In genomic region chr1:32013386-32014198, GRCh38 we compare ENCODE assay signal across 8 cellular contexts. TPM values are rescaled to one million over a fixed set of nuclear protein-coding genes. Genes with fewer than 3 reads are reported as not detected.
DNase-seq lines count a peak whose midpoint lies in the region; ATAC-seq and TF ChIP-seq lines count a peak whose summit lies in the region.

Gene KHDRBS1, plus strand, starts transcription at chr1:32013868. Its CDS starts 128 bp downstream, at chr1:32013996.

- no peaks in the 10 kb centered on the region for H3K27me3 Mint-ChIP-seq in activated naive CD8-positive, alpha-beta T cell

- CTCF ChIA-PET in GM10248 (lab: Yijun Ruan, JAX) = interaction anchor here (0.6 to 1.8 kb wide), 5 partner anchors 8 to 225 kb away, joined by 3 to 8 read pairs (median 4); partner anchors contain the start of gene KPNA6

- H3K4me3 Mint-ChIP-seq in activated naive CD8-positive, alpha-beta T cell = peak within 1 kb of the TSS; percentile 94

- H3K4me1 Mint-ChIP-seq in activated naive CD8-positive, alpha-beta T cell (ENCODE audit: low read depth) = peaks cover 29% of the 10 kb centered on the region

- TF ChIP-seq CTCF in GM10248 (IDR thresholded peaks at IDR 0.05; ENCODE audit: control extremely low read depth, extremely low read depth, low read depth, missing control alignments) = no peak
- TF ChIP-seq CTCF in omental fat pad (IDR thresholded peaks at IDR 0.05) = no peak
- TF ChIP-seq CTCF in testis (IDR thresholded peaks at IDR 0.05) = peak in 1 of 3 experiments; percentile 19

- POLR2A ChIA-PET in GM10248 (lab: Yijun Ruan, JAX) = interaction anchor here (0.6 to 1.0 kb wide), 7 partner anchors 9 to 323 kb away, joined by 3 to 7 read pairs (median 3); partner anchors contain the start of gene MARCKSL1

- H3K4me3 ChIP-seq in testis = peak within 1 kb of the TSS; percentile 86 to 100

- intact Hi-C loops in testis (cut with DNase I; ENCODE audit: low total_unique reads) = no loop called here

- no peaks in the 10 kb centered on the region for H3K9me3 Mint-ChIP-seq in activated naive CD8-positive, alpha-beta T cell (ENCODE audit: low read depth)

- peak; percentile 100 for DNase-seq in GM10248 (ENCODE audit: extremely low spot score)
- peak; percentile 99 for DNase-seq in NCI-H1105 (lab: John Stamatoyannopoulos, UW)
- DNase-seq in SKM-1 treated with dmso at 0.1 percent for 144 hours (lab: John Stamatoyannopoulos, UW; ENCODE audit: unreplicated experiment) = peak; percentile 98
- peak; percentile 100 for DNase-seq in glomerular visceral epithelial cell (ENCODE audit: extremely low spot score)
- peak; percentile 95 for DNase-seq in omental fat pad (ENCODE audit: low spot score)
- DNase-seq in testis = peak; percentile 99

- peak within 1 kb of the TSS; percentile 92 to 99 for H3K27ac ChIP-seq in testis

- no peaks in the 10 kb centered on the region for H3K9me3 ChIP-seq in testis

- peaks cover 14% of the 10 kb centered on the region for H3K4me1 ChIP-seq in testis

- H3K27ac Mint-ChIP-seq in activated naive CD8-positive, alpha-beta T cell = peak within 1 kb of the TSS; percentile 96

- 1 to 2% methylated on average over 14 to 90 of the region's 101 CpGs for WGBS in testis, 2 donors

- no peaks in the 10 kb centered on the region for H3K36me3 ChIP-seq in testis (ENCODE audit: low read depth, missing control alignments)

- H3K36me3 Mint-ChIP-seq in activated naive CD8-positive, alpha-beta T cell = no peaks in the 10 kb centered on the region

- peak; percentile 76 for ATAC-seq in HG02623 (IDR thresholded peaks at IDR 0.05; ENCODE audit: unreplicated experiment)
- ATAC-seq in omental fat pad (ENCODE audit: low FRiP score) = peak; percentile 97

- no peaks in the 10 kb centered on the region for H3K27me3 ChIP-seq in testis

- peak; percentile 46 for TF ChIP-seq POLR2A in testis (IDR thresholded peaks at IDR 0.05)

RNA-seq across cellular contexts. Expression of gene KHDRBS1, which starts in this region (rescaled TPM):
- total RNA-seq in omental fat pad = 10 to 100 TPM; 49.6 to 63.5 (median 57.2) TPM
- 10 to 100 TPM; 90.4 to 95.0 TPM for total RNA-seq in testis
- 133 TPM for polyA plus RNA-seq in testis (ENCODE audit: insufficient read depth, low read depth, low replicate concordance)

Comparison
In these comparisons a context has a peak if more than half of its experiments do, and no peak if none do; other contexts are left out.
1. Peak in every context shown above with its lines: DNase-seq, ATAC-seq, H3K4me3 ChIP-seq and H3K27ac ChIP-seq.